1 cellular context compared by ENCODE assay signal in the genomic region with DNA sequence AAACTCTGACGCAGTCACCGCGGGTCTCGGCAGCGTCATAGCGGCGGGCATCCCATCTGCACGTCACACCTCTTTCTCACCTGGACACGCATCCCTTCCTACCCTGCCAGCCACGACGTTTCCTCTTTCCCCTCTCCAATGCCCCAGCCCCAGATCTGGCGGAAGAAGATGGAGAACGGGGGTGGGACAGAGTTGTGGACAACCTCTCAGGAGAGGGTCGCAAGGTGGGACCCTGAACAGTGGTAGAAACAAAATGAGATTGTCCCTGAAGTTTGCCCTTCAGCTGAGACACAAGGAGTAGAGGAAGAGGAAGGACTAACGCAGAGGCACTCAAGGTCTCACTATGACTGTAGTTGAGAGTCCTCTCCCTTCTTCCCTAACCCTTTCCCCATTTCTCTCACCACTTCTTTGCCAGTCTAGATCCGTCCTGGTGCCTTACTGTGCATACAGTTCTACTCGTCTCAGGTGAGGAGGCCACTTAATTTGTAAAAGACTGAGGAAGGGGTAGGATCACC.
TF ChIP-seq lines count a peak whose summit lies in the region.

No MANE protein-coding gene starts in this region.

TF ChIP-seq in SK-N-SH treated with all-trans-retinoic acid at 6 μM for 48 hours, 23 proteins besides CTCF, POLR2A, EP300 and RAD21 (continued from another document):
- TF ChIP-seq, protein P1, sequence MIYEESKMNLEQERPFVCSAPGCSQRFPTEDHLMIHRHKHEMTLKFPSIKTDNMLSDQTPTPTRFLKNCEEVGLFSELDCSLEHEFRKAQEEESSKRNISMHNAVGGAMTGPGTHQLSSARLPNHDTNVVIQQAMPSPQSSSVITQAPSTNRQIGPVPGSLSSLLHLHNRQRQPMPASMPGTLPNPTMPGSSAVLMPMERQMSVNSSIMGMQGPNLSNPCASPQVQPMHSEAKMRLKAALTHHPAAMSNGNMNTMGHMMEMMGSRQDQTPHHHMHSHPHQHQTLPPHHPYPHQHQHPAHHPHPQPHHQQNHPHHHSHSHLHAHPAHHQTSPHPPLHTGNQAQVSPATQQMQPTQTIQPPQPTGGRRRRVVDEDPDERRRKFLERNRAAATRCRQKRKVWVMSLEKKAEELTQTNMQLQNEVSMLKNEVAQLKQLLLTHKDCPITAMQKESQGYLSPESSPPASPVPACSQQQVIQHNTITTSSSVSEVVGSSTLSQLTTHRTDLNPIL (CRISPR knock-in tag; IDR thresholded peaks at IDR 0.05; ENCODE audit: low read depth): no peak
- TF ChIP-seq ISL1 (CRISPR knock-in tag; IDR thresholded peaks at IDR 0.05) (no peak), ZFP3 (CRISPR knock-in tag; IDR thresholded peaks at IDR 0.05) (no peak), TCF4 (CRISPR knock-in tag; IDR thresholded peaks at IDR 0.05; ENCODE audit: borderline replicate concordance) (no peak), ESRRG (CRISPR knock-in tag; IDR thresholded peaks at IDR 0.05) (no peak), PPARA (CRISPR knock-in tag; IDR thresholded peaks at IDR 0.05; ENCODE audit: borderline replicate concordance) (no peak), ZNF565 (CRISPR knock-in tag; conservative IDR thresholded peaks at IDR 0.05; ENCODE audit: low read depth) (no peak), ARNTL (CRISPR knock-in tag; IDR thresholded peaks at IDR 0.05; ENCODE audit: borderline replicate concordance, low read depth) (no peak)
- TF ChIP-seq, protein P2, sequence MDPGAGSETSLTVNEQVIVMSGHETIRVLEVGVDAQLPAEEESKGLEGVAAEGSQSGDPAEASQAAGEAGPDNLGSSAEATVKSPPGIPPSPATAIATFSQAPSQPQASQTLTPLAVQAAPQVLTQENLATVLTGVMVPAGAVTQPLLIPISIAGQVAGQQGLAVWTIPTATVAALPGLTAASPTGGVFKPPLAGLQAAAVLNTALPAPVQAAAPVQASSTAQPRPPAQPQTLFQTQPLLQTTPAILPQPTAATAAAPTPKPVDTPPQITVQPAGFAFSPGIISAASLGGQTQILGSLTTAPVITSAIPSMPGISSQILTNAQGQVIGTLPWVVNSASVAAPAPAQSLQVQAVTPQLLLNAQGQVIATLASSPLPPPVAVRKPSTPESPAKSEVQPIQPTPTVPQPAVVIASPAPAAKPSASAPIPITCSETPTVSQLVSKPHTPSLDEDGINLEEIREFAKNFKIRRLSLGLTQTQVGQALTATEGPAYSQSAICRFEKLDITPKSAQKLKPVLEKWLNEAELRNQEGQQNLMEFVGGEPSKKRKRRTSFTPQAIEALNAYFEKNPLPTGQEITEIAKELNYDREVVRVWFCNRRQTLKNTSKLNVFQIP (CRISPR knock-in tag; IDR thresholded peaks at IDR 0.05; ENCODE audit: borderline replicate concordance, low read depth): no peak
